ENCODE assay signal across 22 cellular contexts in the genomic region with DNA sequence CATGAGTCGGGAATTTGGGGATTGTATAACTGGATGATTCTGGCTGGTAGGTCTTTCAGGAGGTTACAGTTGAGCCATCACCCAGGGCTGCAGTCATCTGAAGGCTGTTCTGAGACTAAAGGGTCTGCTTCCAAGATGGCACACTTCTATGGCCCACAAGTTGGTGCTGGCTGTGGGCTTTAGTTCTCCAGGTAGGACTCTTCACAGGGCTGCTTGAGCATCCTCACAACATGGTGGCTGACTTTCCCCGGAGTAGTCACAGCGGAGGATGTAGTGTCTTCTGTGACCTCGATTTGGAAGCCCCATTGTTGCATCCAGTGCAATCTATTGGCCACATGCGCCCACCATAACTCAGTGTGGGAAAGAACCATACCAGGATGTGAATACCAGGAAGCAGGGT.
"Had no signal": no experiment of that assay in that cellular context is flagged by ENCODE, and none has a peak within 500 bp of the region (broad histone marks: within the 10 kb centered on the region; RNA-seq: fewer than 3 reads in every experiment).

No MANE protein-coding gene starts in this region.

- H3K9ac ChIP-seq: KMS-11 had no signal

- H3K4me3 ChIP-seq: K562, SJSA1, SK-N-MC had no signal

- H3K36me3 ChIP-seq: SJSA1 had no signal

- H3K9me3 Mint-ChIP-seq: IgD-negative memory B cell had no signal

- H3K4me2 ChIP-seq: KMS-11 had no signal

- H3K4me1 ChIP-seq: SJSA1 had no signal

- H3K27ac ChIP-seq: KMS-11, SJSA1, SK-N-MC had no signal

- DNase-seq: Kasumi-1, MM.1S, NCI-H1092 treated with DMSO at 0.1 percent for 48 hours, NCI-H1436, NCI-H187, NCI-H2029, NCI-H2081 treated with DMSO at 0.1 percent for 48 hours, NCI-H2171, NCI-H226, NCI-H446, NCI-H510A, NCI-H524 treated with DMSO at 0.1 percent for 48 hours, NCI-H69, NCI-H774, Right ventricle myocardium superior, RPMI8226, SIG-M5 had no signal
